In genomic region chrX:40279091-40279430, GRCh38 we compare ENCODE assay signal across 1 cellular context.
TF ChIP-seq lines count a peak whose summit lies in the region.

No MANE protein-coding gene starts in this region.

TF ChIP-seq in K562, 482 proteins besides CTCF, POLR2A, EP300 and RAD21 (continued from another document):
- TF ChIP-seq KDM1A (IDR thresholded peaks at IDR 0.05) (peak in 1 of 2 experiments; percentile 45; a peak in 2 of 4 replicates), CEBPG (CRISPR knock-in tag; IDR thresholded peaks at IDR 0.05) (0 out of 2 replicates have a peak, but pooled peaks have one; percentile 8), CEBPG (tag; conservative IDR thresholded peaks at IDR 0.05 in 1 of 2, IDR thresholded peaks at IDR 0.05 in 1 of 2) (no peak), HNRNPL (IDR thresholded peaks at IDR 0.05; ENCODE audit: low read depth, low read length) (no peak), CHD4 (IDR thresholded peaks at IDR 0.05; ENCODE audit: insufficient read depth, insufficient replicate concordance, low read depth, low read length, poor library complexity, severe bottlenecking) (peak; percentile 62), ATF7 (IDR thresholded peaks at IDR 0.05) (0 out of 2 replicates have a peak, but pooled peaks have one; percentile 6), SP1 (CRISPR knock-in tag; IDR thresholded peaks at IDR 0.05) (no peak), RFX1 (IDR thresholded peaks at IDR 0.05) (peak; percentile 74), SMARCA5 (IDR thresholded peaks at IDR 0.05) (peak; percentile 64; the same call in 1 of the 2 replicates)
